27 cellular contexts compared by ENCODE assay signal in genomic region chr9:34372598-34373011, GRCh38. TPM values are rescaled to one million over a fixed set of nuclear protein-coding genes. Genes with fewer than 3 reads are reported as not detected.
A peak's percentile ranks its signal among the peaks of the same experiment; 100 is the strongest.
DNase-seq lines count a peak whose midpoint lies in the region; ATAC-seq and TF ChIP-seq lines count a peak whose summit lies in the region.
"Had no signal": no experiment of that assay in that cellular context is flagged by ENCODE, and none has a peak within 500 bp of the region (broad histone marks: within the 10 kb centered on the region; RNA-seq: fewer than 3 reads in every experiment).

No MANE protein-coding gene starts in this region.

- H3K9me3 ChIP-seq in osteoblast (ENCODE audit: low read depth, low read length) (no peaks in the 10 kb centered on the region), tibial nerve (peaks cover 0 to 6% (median 0%) of the 10 kb centered on the region in 4 donors), adrenal gland (replicated peaks in 1 of 3) (no peaks in the 10 kb centered on the region)
- H3K9me3 ChIP-seq: gastroesophageal sphincter had no signal

- no peak overlapping the region for H3K27ac ChIP-seq in foreskin keratinocyte
- H3K27ac ChIP-seq in osteoblast (ENCODE audit: low read depth, low read length): no peak overlapping the region
- no peak overlapping the region for H3K27ac ChIP-seq in tibial nerve
- no peak overlapping the region for H3K27ac ChIP-seq in adrenal gland
- H3K27ac ChIP-seq: HL-60, ovary had no signal

- H3K27me3 ChIP-seq in foreskin keratinocyte (peaks cover 25% of the 10 kb centered on the region), osteoblast (ENCODE audit: insufficient read depth, low read length) (no peaks in the 10 kb centered on the region), tibial nerve (peaks cover 0 to 32% of the 10 kb centered on the region in 2 donors), adrenal gland (no peaks in the 10 kb centered on the region)
- H3K27me3 ChIP-seq: gastroesophageal sphincter, ovary had no signal

- no peak for TF ChIP-seq EP300 in tibial nerve (IDR thresholded peaks at IDR 0.05)

- no peaks in the 10 kb centered on the region for H3K36me3 ChIP-seq in osteoblast (ENCODE audit: insufficient read depth, low read length)
- H3K36me3 ChIP-seq in tibial nerve: peaks cover 0 to 25% (median 0%) of the 10 kb centered on the region in 3 donors
- peaks cover 0 to 18% of the 10 kb centered on the region in 2 donors for H3K36me3 ChIP-seq in adrenal gland (replicated peaks in 1 of 2)
- H3K36me3 ChIP-seq: ovary had no signal

- no peaks in the 10 kb centered on the region for H3K4me1 ChIP-seq in foreskin keratinocyte
- peaks cover 4% of the 10 kb centered on the region for H3K4me1 ChIP-seq in osteoblast (ENCODE audit: insufficient read depth, low read length)
- peaks cover 0 to 21% (median 9%) of the 10 kb centered on the region in 4 donors for H3K4me1 ChIP-seq in tibial nerve
- peaks cover 0 to 9% of the 10 kb centered on the region in 2 donors for H3K4me1 ChIP-seq in adrenal gland (replicated peaks in 1 of 2)

- H2AFZ ChIP-seq in osteoblast (ENCODE audit: low read length): no peak overlapping the region

- no peaks in the 10 kb centered on the region for H3K79me2 ChIP-seq in osteoblast (ENCODE audit: insufficient read depth, low read length)

- no peak for ATAC-seq in Right ventricle myocardium inferior
- ATAC-seq in Right ventricle myocardium superior (ENCODE audit: poor library complexity): no peak
- peak; percentile 31 for ATAC-seq in foreskin keratinocyte
- ATAC-seq: activated CD4-positive, alpha-beta T cell treated with anti-CD3 and anti-CD28 coated beads for 36 hours; activated CD8-positive, alpha-beta T cell treated with anti-CD3 and anti-CD28 coated beads, Interleukin-2, amount 10 ng/mL, durations not matched to agents 7 days and 5 days; gastroesophageal sphincter; natural killer cell had no signal

- no peak for TF ChIP-seq POLR2A in tibial nerve (IDR thresholded peaks at IDR 0.05)
- no peak for TF ChIP-seq POLR2A in adrenal gland (IDR thresholded peaks at IDR 0.05)

- intact Hi-C loops in Right ventricle myocardium inferior (cut with DNase I) (no loop called here), Right ventricle myocardium superior (cut with DNase I) (loop anchor here (10.0 kb wide), 1 partner anchor 248 kb away; the partner anchor contains the start of gene DCAF12), adrenal gland (cut with DNase I) (no loop called here)

- no peaks in the 10 kb centered on the region for H4K20me1 ChIP-seq in osteoblast (ENCODE audit: insufficient read depth, low read length)

- WGBS in tibial nerve, 2 donors: 71 to 73% methylated on average over 27 of the region's 27 CpGs
- 62 to 85% (median 81%) methylated on average over 18 to 27 of the region's 27 CpGs for WGBS in adrenal gland, 4 donors

- no peak for TF ChIP-seq CTCF in foreskin keratinocyte (conservative IDR thresholded peaks at IDR 0.05)
- no peak for TF ChIP-seq CTCF in osteoblast (IDR thresholded peaks at IDR 0.05; ENCODE audit: extremely low read depth, low read depth, low read length)
- no peak for TF ChIP-seq CTCF in tibial nerve (IDR thresholded peaks at IDR 0.05)
- TF ChIP-seq CTCF in adrenal gland (IDR thresholded peaks at IDR 0.05): no peak

- peak; percentile 68 for DNase-seq in Right ventricle myocardium inferior (ENCODE audit: missing footprints)
- no peak for DNase-seq in Right ventricle myocardium superior
- peak in 1 of 2 donors; percentile 49 for DNase-seq in foreskin keratinocyte
- DNase-seq in osteoblast (ENCODE audit: insufficient read length, low spot score, missing footprints): peak; percentile 63
- DNase-seq in tibial nerve (ENCODE audit: low spot score in 2 of 2): no peak
- DNase-seq in activated gamma-delta T cell (lab: John Stamatoyannopoulos, UW): no peak
- no peak for DNase-seq in stimulated activated naive CD4-positive, alpha-beta T cell treated with Interleukin-2 at 50 U/mL for 16 hours (lab: John Stamatoyannopoulos, UW)
- DNase-seq in adrenal gland: no peak
- DNase-seq: activated CD4-positive, alpha-beta T cell treated with anti-CD3 and anti-CD28 coated beads for 36 hours; activated CD8-positive, alpha-beta T cell treated with anti-CD3 and anti-CD28 coated beads, Interleukin-2, amount 10 ng/mL, durations not matched to agents 7 days and 5 days; activated naive CD8-positive, alpha-beta T cell treated with anti-CD3 and anti-CD28 coated beads for 36 hours; activated T-cell treated with anti-CD3 and anti-CD28 coated beads for 4 hours; caudate nucleus; CD4-positive, alpha-beta memory T cell; dermis blood vessel endothelial cell; DMS153; HFFc6; hippocampal formation; natural killer cell; NCI-H1048; NCI-H1694; ovary; stimulated activated CD4-positive, alpha-beta T cell treated with anti-CD3 and anti-CD28 coated beads, Interleukin-4, amount 100 ng/mL, for 1 hour; substantia nigra; T-helper 2 cell had no signal

- H3K4me3 ChIP-seq in osteoblast (ENCODE audit: insufficient read depth, low read length): no peak overlapping the region
- no peak overlapping the region for H3K4me3 ChIP-seq in tibial nerve
- no peak overlapping the region for H3K4me3 ChIP-seq in adrenal gland
- H3K4me3 ChIP-seq: gastroesophageal sphincter, ovary had no signal

- H3K4me2 ChIP-seq in osteoblast (ENCODE audit: insufficient read depth, low read length): no peak overlapping the region

RNA-seq across cellular contexts. Expression of gene MYORG, which starts 4.1 kb away (rescaled TPM):
- total RNA-seq in Right ventricle myocardium inferior (9.0 TPM), Right ventricle myocardium superior (8.1 TPM), foreskin keratinocyte (6.5 and 7.7 TPM in 2 replicates), osteoblast (0.36 and 0.88 TPM in 2 replicates), tibial nerve (1 to 10 TPM; 4.8 to 9.0 (median 6.9) TPM), adrenal gland (10 to 100 TPM; 12.8 to 33.8 (median 14.9) TPM)
- polyA plus RNA-seq in foreskin keratinocyte (2.8 and 4.3 TPM in 2 replicates), adrenal gland (10 to 100 TPM in 1 of 3 donors, 1 to 10 TPM in 2; 1.1 to 11.4 (median 1.9) TPM)

RNA-seq across cellular contexts. Expression of gene NUDT2, which starts 43.2 kb away (rescaled TPM):
- total RNA-seq in Right ventricle myocardium inferior (19.7 TPM), Right ventricle myocardium superior (17.7 TPM), foreskin keratinocyte (28.4 and 45.4 TPM in 2 replicates), osteoblast (15.2 and 18.3 TPM in 2 replicates), tibial nerve (10 to 100 TPM; 14.1 to 55.5 (median 25.4) TPM), adrenal gland (10 to 100 TPM; 11.3 to 50.7 (median 29.5) TPM)
- polyA plus RNA-seq in foreskin keratinocyte (37.3 and 61.4 TPM in 2 replicates), adrenal gland (10 to 100 TPM; 29.9 to 55.0 (median 32.9) TPM)

RNA-seq across cellular contexts. Expression of gene KIF24, which starts 43.5 kb away (rescaled TPM):
- total RNA-seq in Right ventricle myocardium inferior (0.78 TPM), Right ventricle myocardium superior (0.56 TPM), foreskin keratinocyte (6.0 and 6.7 TPM in 2 replicates), osteoblast (1.8 TPM in 2 replicates), tibial nerve (1 to 10 TPM in 3 of 4 donors, under 1 TPM in 1; 0.59 to 1.9 (median 1.5) TPM), adrenal gland (1 to 10 TPM in 6 of 8 donors, under 1 TPM in 2; 0.72 to 1.7 (median 1.2) TPM)
- polyA plus RNA-seq in foreskin keratinocyte (1.7 and 2.1 TPM in 2 replicates), adrenal gland (1 to 10 TPM in 1 of 3 donors, under 1 TPM in 2; 0.57 to 2.6 (median 0.80) TPM)
- polyA plus RNA-seq: CD4-positive, alpha-beta memory T cell had no signal

Comparison
In these comparisons a context has a peak if more than half of its experiments do, and no peak if none do; other contexts are left out.
1. DNase-seq: peak in Right ventricle myocardium inferior (single experiment) and osteoblast (single experiment); none in Right ventricle myocardium superior (single experiment), tibial nerve (0 of 2), activated gamma-delta T cell (single experiment), stimulated activated naive CD4-positive, alpha-beta T cell treated with Interleukin-2 at 50 U/mL for 16 hours (single experiment) and adrenal gland (0 of 7).